Comparison of ENCODE assay signal across 8 cellular contexts in genomic region chr3:50205719-50206276, GRCh38. TPM values are rescaled to one million over a fixed set of nuclear protein-coding genes. Genes with fewer than 3 reads are reported as not detected.
DNase-seq lines count a peak whose midpoint lies in the region; ATAC-seq lines count a peak whose summit lies in the region.

No MANE protein-coding gene starts in this region.

- 1 to 2% methylated on average over 40 of the region's 40 CpGs for WGBS in ectodermal cell, 2 experiments

- DNase-seq in SJCRH30, result no peak
- DNase-seq in natural killer cell treated with Interleukin-12 subunit alpha and Interleukin-12 subunit beta and Interleukin-15 and Interleukin-18, amount 100 ng/mL, for 72 hours (ENCODE audit: low spot score), result no peak
- no peak for DNase-seq in KG1 (lab: John Stamatoyannopoulos, UW)
- DNase-seq in HT-29 (ENCODE audit: low spot score), result no peak
- no peak for DNase-seq in NCI-H1694 treated with DMSO at 0.1 percent for 48 hours (lab: John Stamatoyannopoulos, UW)
- DNase-seq in NCI-H187 (lab: John Stamatoyannopoulos, UW), result no peak

- no peaks in the 10 kb centered on the region for H3K36me3 Mint-ChIP-seq in natural killer cell treated with Interleukin-12 subunit alpha and Interleukin-12 subunit beta and Interleukin-15 and Interleukin-18, amount 100 ng/mL, for 72 hours

- H3K36me3 ChIP-seq in ES-I3 (ENCODE audit: insufficient read depth, low read length) (no peaks in the 10 kb centered on the region), SJCRH30 (no peaks in the 10 kb centered on the region), ectodermal cell (ENCODE audit: control insufficient read depth, insufficient read depth, low read length) (no peaks in the 10 kb centered on the region)

- H3K9me3 Mint-ChIP-seq in natural killer cell treated with Interleukin-12 subunit alpha and Interleukin-12 subunit beta and Interleukin-15 and Interleukin-18, amount 100 ng/mL, for 72 hours, result no peaks in the 10 kb centered on the region

- peak; percentile 7 to 24 for ATAC-seq in natural killer cell treated with Interleukin-12 subunit alpha and Interleukin-12 subunit beta and Interleukin-15 and Interleukin-18, amount 100 ng/mL, for 72 hours

- H3K27ac Mint-ChIP-seq in natural killer cell treated with Interleukin-12 subunit alpha and Interleukin-12 subunit beta and Interleukin-15 and Interleukin-18, amount 100 ng/mL, for 72 hours, result no peak overlapping the region

- H3K4me1 ChIP-seq in ES-I3 (ENCODE audit: insufficient read depth, low read length) (peaks cover 8% of the 10 kb centered on the region; the same call in 1 of the 2 replicates), SJCRH30 (peaks cover 27% of the 10 kb centered on the region), ectodermal cell (ENCODE audit: control insufficient read depth, insufficient read depth, low read length) (peaks cover 31% of the 10 kb centered on the region)

- H3K27ac ChIP-seq in SJCRH30, result no peak overlapping the region
- H3K27ac ChIP-seq in ectodermal cell (ENCODE audit: insufficient read depth, low read depth, low read length, poor library complexity, severe bottlenecking), result no peak overlapping the region

- H3K9me3 ChIP-seq in ES-I3 (ENCODE audit: control insufficient read depth, insufficient read depth, low read length) (no peaks in the 10 kb centered on the region), SJCRH30 (replicated peaks) (no peaks in the 10 kb centered on the region), ectodermal cell (ENCODE audit: control insufficient read depth, low read length) (no peaks in the 10 kb centered on the region)

- H3K4me3 ChIP-seq in SJCRH30 (peak overlapping the region; percentile 79), ectodermal cell (ENCODE audit: insufficient read depth, low read depth, low read length) (peak overlapping the region; percentile 51)

- H3K27me3 ChIP-seq in SJCRH30 (peaks cover 3% of the 10 kb centered on the region; the same call in 1 of the 2 replicates), ectodermal cell (ENCODE audit: control insufficient read depth, insufficient read depth, low read length, poor library complexity, severe bottlenecking) (peaks cover 31% of the 10 kb centered on the region)

- H3K4me1 Mint-ChIP-seq in natural killer cell treated with Interleukin-12 subunit alpha and Interleukin-12 subunit beta and Interleukin-15 and Interleukin-18, amount 100 ng/mL, for 72 hours (ENCODE audit: low read depth in 2 of 2), result no peaks in the 10 kb centered on the region

- peak overlapping the region; percentile 66; the same call in 1 of the 2 replicates for H3K9ac ChIP-seq in ES-I3 (ENCODE audit: low read depth, low read length)

- H3K4me3 Mint-ChIP-seq in natural killer cell treated with Interleukin-12 subunit alpha and Interleukin-12 subunit beta and Interleukin-15 and Interleukin-18, amount 100 ng/mL, for 72 hours, result no peak overlapping the region

- H3K27me3 Mint-ChIP-seq in natural killer cell treated with Interleukin-12 subunit alpha and Interleukin-12 subunit beta and Interleukin-15 and Interleukin-18, amount 100 ng/mL, for 72 hours, result peaks cover 17 to 26% of the 10 kb centered on the region in 2 donors

RNA-seq across cellular contexts. Expression of gene SLC38A3, which starts 0.7 kb away (rescaled TPM):
- 1.4 and 2.9 TPM in 2 replicates for total RNA-seq in SJCRH30 (2014; rRNA removed; shearing (Covaris generic))
- 3.6 TPM for polyA plus RNA-seq in ectodermal cell (2013, experiment 1 of 4)
- 2.9 TPM for polyA plus RNA-seq in ectodermal cell (2013, experiment 2 of 4)
- 4.5 TPM for polyA plus RNA-seq in ectodermal cell (2013, experiment 3 of 4)
- polyA plus RNA-seq in ectodermal cell (2013, experiment 4 of 4), result 3.0 TPM
- total RNA-seq in natural killer cell treated with Interleukin-12 subunit alpha and Interleukin-12 subunit beta and Interleukin-15 and Interleukin-18, amount 100 ng/mL, for 72 hours, result not detected
- 0.70 TPM in 1 of 2 replicates, not detected in the other for total RNA-seq in HT-29 (2014; rRNA removed; shearing (Covaris generic))

RNA-seq across cellular contexts. Expression of gene GNAT1, which starts 14.4 kb away (rescaled TPM):
- 0.14 TPM in 1 of 2 replicates, not detected in the other for total RNA-seq in SJCRH30 (2014; rRNA removed; shearing (Covaris generic))
- polyA plus RNA-seq in ectodermal cell (2013, experiment 1 of 4), result not detected
- polyA plus RNA-seq in ectodermal cell (2013, experiment 2 of 4), result 0.78 TPM
- not detected for polyA plus RNA-seq in ectodermal cell (2013, experiment 3 of 4)
- not detected for polyA plus RNA-seq in ectodermal cell (2013, experiment 4 of 4)
- total RNA-seq in natural killer cell treated with Interleukin-12 subunit alpha and Interleukin-12 subunit beta and Interleukin-15 and Interleukin-18, amount 100 ng/mL, for 72 hours, result not detected
- 0.18 TPM in 1 of 2 replicates, not detected in the other for total RNA-seq in HT-29 (2014; rRNA removed; shearing (Covaris generic))

RNA-seq across cellular contexts. Expression of gene GNAI2, which starts 30.2 kb away (rescaled TPM):
- 63.8 and 64.7 TPM in 2 replicates for total RNA-seq in SJCRH30 (2014; rRNA removed; shearing (Covaris generic))
- 374 TPM for polyA plus RNA-seq in ectodermal cell (2013, experiment 1 of 4)
- 389 TPM for polyA plus RNA-seq in ectodermal cell (2013, experiment 2 of 4)
- 311 TPM for polyA plus RNA-seq in ectodermal cell (2013, experiment 3 of 4)
- polyA plus RNA-seq in ectodermal cell (2013, experiment 4 of 4), result 351 TPM
- total RNA-seq in natural killer cell treated with Interleukin-12 subunit alpha and Interleukin-12 subunit beta and Interleukin-15 and Interleukin-18, amount 100 ng/mL, for 72 hours, result 100 to 1,000 TPM; 331 to 413 TPM
- 167 and 168 TPM in 2 replicates for total RNA-seq in HT-29 (2014; rRNA removed; shearing (Covaris generic))

RNA-seq across cellular contexts. Expression of gene SEMA3F, which starts 50.7 kb away (rescaled TPM):
- 9.3 and 11.3 TPM in 2 replicates for total RNA-seq in SJCRH30 (2014; rRNA removed; shearing (Covaris generic))
- polyA plus RNA-seq in ectodermal cell (2013, experiment 1 of 4), result 57.7 TPM
- 55.4 TPM for polyA plus RNA-seq in ectodermal cell (2013, experiment 2 of 4)
- 39.7 TPM for polyA plus RNA-seq in ectodermal cell (2013, experiment 3 of 4)
- polyA plus RNA-seq in ectodermal cell (2013, experiment 4 of 4), result 41.2 TPM
- total RNA-seq in natural killer cell treated with Interleukin-12 subunit alpha and Interleukin-12 subunit beta and Interleukin-15 and Interleukin-18, amount 100 ng/mL, for 72 hours, result under 1 TPM; 0.12 to 0.81 TPM
- 14.6 and 16.5 TPM in 2 replicates for total RNA-seq in HT-29 (2014; rRNA removed; shearing (Covaris generic))
